ENCODE assay signal across 8 cellular contexts in the genomic region with DNA sequence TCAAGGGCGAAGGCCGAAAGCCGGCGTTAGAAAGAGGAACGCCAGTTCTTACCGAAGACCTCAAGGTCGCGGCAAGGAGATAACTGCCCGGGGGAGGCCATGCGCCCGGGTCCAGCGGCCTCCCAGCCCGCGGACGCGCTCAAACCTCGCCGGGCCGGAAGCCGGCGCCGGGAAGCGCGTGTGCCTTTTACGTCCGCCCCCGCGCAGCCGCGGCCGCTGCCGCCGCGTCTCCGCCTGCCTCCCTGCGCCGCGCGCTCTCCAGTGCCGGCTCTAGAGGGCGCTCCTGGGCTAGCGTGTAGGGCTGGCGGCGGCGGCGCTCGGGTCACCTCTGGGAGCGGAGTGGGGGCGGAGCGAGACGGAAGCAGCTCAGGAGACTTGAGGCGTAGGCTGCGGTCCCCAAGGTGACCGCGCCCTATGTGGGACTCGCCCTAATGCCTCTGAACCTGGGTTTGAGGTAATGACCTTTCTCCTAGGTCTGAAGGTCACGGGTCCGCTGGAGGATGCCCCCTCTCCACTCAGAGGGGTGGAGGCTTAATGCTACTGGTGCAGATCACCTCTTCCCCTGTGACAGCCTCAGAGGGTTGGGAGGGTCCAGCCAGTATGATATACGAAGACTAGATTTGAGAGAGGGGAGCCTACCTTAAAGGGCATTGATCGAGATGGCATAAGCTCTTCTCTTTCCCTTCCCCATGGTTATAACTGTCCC. TPM values are rescaled to one million over a fixed set of nuclear protein-coding genes. Genes with fewer than 3 reads are reported as not detected.
DNase-seq lines count a peak whose midpoint lies in the region; ATAC-seq lines count a peak whose summit lies in the region.

No MANE protein-coding gene starts in this region.

- peak; percentile 94 for DNase-seq in CD1c-positive myeloid dendritic cell (ENCODE audit: extremely low spot score)
- peak; percentile 92 for DNase-seq in NCI-H774 (lab: John Stamatoyannopoulos, UW)
- DNase-seq in activated CD8-positive, alpha-beta memory T cell treated with anti-CD3 and anti-CD28 coated beads for 24 hours = peak; percentile 92
- DNase-seq in effector memory CD4-positive, alpha-beta T cell = peak; percentile 73 to 81 (median 79)
- DNase-seq in mesenteric fat pad (ENCODE audit: low spot score) = peak; percentile 95
- peak; percentile 68 for DNase-seq in stimulated activated CD8-positive, alpha-beta memory T cell treated with anti-CD3 and anti-CD28 coated beads, Interleukin-15, amount 100 ng/mL, for 1 hour (ENCODE audit: low read depth)

- H3K9me3 ChIP-seq in effector memory CD4-positive, alpha-beta T cell (ENCODE audit: control insufficient read depth, low read length) = no peaks in the 10 kb centered on the region

- H3K36me3 ChIP-seq in effector memory CD4-positive, alpha-beta T cell (ENCODE audit: control insufficient read depth, insufficient read depth, low read length) = peaks cover 11% of the 10 kb centered on the region

- peak; percentile 76 for ATAC-seq in GM19372 (IDR thresholded peaks at IDR 0.05; ENCODE audit: low read depth, unreplicated experiment)
- ATAC-seq in HG03520 (IDR thresholded peaks at IDR 0.05; ENCODE audit: unreplicated experiment) = peak; percentile 60

- H3K27ac ChIP-seq in effector memory CD4-positive, alpha-beta T cell (ENCODE audit: insufficient read depth, low read length, poor library complexity, severe bottlenecking) = peak overlapping the region; percentile 90

- no peaks in the 10 kb centered on the region for H3K27me3 ChIP-seq in effector memory CD4-positive, alpha-beta T cell (replicated peaks; ENCODE audit: control insufficient read depth, insufficient read depth, low read length, poor library complexity, severe bottlenecking)

- peaks cover 9% of the 10 kb centered on the region for H3K4me1 ChIP-seq in effector memory CD4-positive, alpha-beta T cell (ENCODE audit: control insufficient read depth, insufficient read depth, low read length, poor library complexity, severe bottlenecking)

- H3K4me3 ChIP-seq in effector memory CD4-positive, alpha-beta T cell (ENCODE audit: insufficient read depth, low read depth, low read length, poor library complexity, severe bottlenecking) = peak overlapping the region; percentile 92

RNA-seq across cellular contexts. Expression of a gene that starts 0.8 kb away (rescaled TPM):
- 215 TPM for total RNA-seq in mesenteric fat pad

Comparison
In these comparisons a context has a peak if more than half of its experiments do, and no peak if none do; other contexts are left out.
1. Peak in every context shown above with its lines: DNase-seq, ATAC-seq, H3K4me3 ChIP-seq and H3K27ac ChIP-seq.